In genomic region chr17:45313927-45314760, GRCh38 we compare ENCODE assay signal across 9 cellular contexts. TPM values are rescaled to one million over a fixed set of nuclear protein-coding genes. Genes with fewer than 3 reads are reported as not detected.
DNase-seq lines count a peak whose midpoint lies in the region; ATAC-seq and TF ChIP-seq lines count a peak whose summit lies in the region.
"Had no signal": no experiment of that assay in that cellular context is flagged by ENCODE, and none has a peak within 500 bp of the region (broad histone marks: within the 10 kb centered on the region; RNA-seq: fewer than 3 reads in every experiment).

No MANE protein-coding gene starts in this region.

- H3K36me3 ChIP-seq in lung (ENCODE audit: control insufficient read depth in 2 of 2, insufficient read depth in 2 of 2, low read length in 2 of 2), result no peaks in the 10 kb centered on the region
- H3K36me3 ChIP-seq in transverse colon, result no peaks in the 10 kb centered on the region

- intact Hi-C loops in transverse colon (cut with DNase I; ENCODE audit: low total_unique reads), result no loop called here

- H3K36me3 Mint-ChIP-seq in activated naive CD8-positive, alpha-beta T cell, result peaks cover 29% of the 10 kb centered on the region

- in situ Hi-C loops in transverse colon (cut with MboI; ENCODE audit: low pct_ligation_motif_present in 1 of 4, low pct_unique_long_range_greater_than_20kb in 1 of 4, low sequenced_read_pairs in 3 of 4), result no loop called here

- H3K9me3 ChIP-seq in lung (ENCODE audit: control insufficient read depth in 2 of 2, insufficient read depth in 1 of 2, low read length in 1 of 2) (peaks cover 0 to under 1% of the 10 kb centered on the region in 2 donors), transverse colon (no peaks in the 10 kb centered on the region)

- no peak overlapping the region for H3K4me3 ChIP-seq in lung
- peak overlapping the region in 2 of 4 donors; percentile 68 to 90 for H3K4me3 ChIP-seq in transverse colon

- 55 to 62% methylated on average over 7 of the region's 7 CpGs for WGBS in lung, 2 donors
- WGBS in transverse colon (ENCODE audit: low coverage in 1 of 2), 2 donors, result 45 to 59% methylated on average over 4 to 7 of the region's 7 CpGs

- peak overlapping the region; percentile 96 for H3K4me3 Mint-ChIP-seq in activated naive CD8-positive, alpha-beta T cell

- H3K27ac ChIP-seq in lung (ENCODE audit: low read depth in 1 of 2, low read length in 1 of 2) (peak overlapping the region; percentile 32 to 81), transverse colon (peak overlapping the region; percentile 99 to 100 (median 100))

- no peak for TF ChIP-seq POLR2A in transverse colon (IDR thresholded peaks at IDR 0.05)

- H3K9me3 Mint-ChIP-seq in activated naive CD8-positive, alpha-beta T cell (ENCODE audit: low read depth), result no peaks in the 10 kb centered on the region

- TF ChIP-seq EP300 in transverse colon (IDR thresholded peaks at IDR 0.05; ENCODE audit: low read depth), result no peak

- TF ChIP-seq CTCF in lung (IDR thresholded peaks at IDR 0.05; ENCODE audit: control extremely low read depth, extremely low read depth), result no peak
- TF ChIP-seq CTCF in transverse colon (IDR thresholded peaks at IDR 0.05), result no peak

- H3K27ac Mint-ChIP-seq in activated naive CD8-positive, alpha-beta T cell, result peak overlapping the region; percentile 99

- peaks cover 72% of the 10 kb centered on the region for H3K4me1 Mint-ChIP-seq in activated naive CD8-positive, alpha-beta T cell (ENCODE audit: low read depth)

- H3K27me3 Mint-ChIP-seq in activated naive CD8-positive, alpha-beta T cell, result no peaks in the 10 kb centered on the region

- peak; percentile 31 for DNase-seq in activated naive CD4-positive, alpha-beta T cell treated with Interleukin-2 at 50 U/mL for 16 hours
- no peak for DNase-seq in activated naive CD4-positive, alpha-beta T cell (lab: John Stamatoyannopoulos, UW)
- DNase-seq in lung (ENCODE audit: low spot score) (no peak), transverse colon (no peak), MV-4-11 (lab: John Stamatoyannopoulos, UW) (no peak), LoVo (ENCODE audit: low spot score) (no peak), AML-193 (lab: John Stamatoyannopoulos, UW) (no peak)
- DNase-seq: GOT3 had no signal

- H3K4me1 ChIP-seq in lung (ENCODE audit: control insufficient read depth in 2 of 2, insufficient read depth in 2 of 2, low read length in 2 of 2), result peaks cover 29 to 40% of the 10 kb centered on the region in 2 donors
- peaks cover 51 to 87% (median 85%) of the 10 kb centered on the region in 4 donors for H3K4me1 ChIP-seq in transverse colon

- no peaks in the 10 kb centered on the region for H3K27me3 ChIP-seq in lung (ENCODE audit: control insufficient read depth, insufficient read depth)
- no peaks in the 10 kb centered on the region for H3K27me3 ChIP-seq in transverse colon

- ATAC-seq in lung (ENCODE audit: insufficient read depth, low FRiP score), result no peak

RNA-seq across cellular contexts. Expression of gene MAP3K14, which starts 2.7 kb away (rescaled TPM):
- 10 to 100 TPM in 1 of 2 donors, 1 to 10 TPM in 1; 5.9 to 13.5 TPM for total RNA-seq in lung
- 1 to 10 TPM; 6.4 to 9.2 TPM for polyA plus RNA-seq in lung
- total RNA-seq in transverse colon, result 10 to 100 TPM; 13.0 to 33.7 (median 18.7) TPM

RNA-seq across cellular contexts. Expression of gene SPATA32, which starts 52.2 kb away (rescaled TPM):
- under 1 TPM in 1 of 2 donors, not detected in 1; 0.21 TPM for total RNA-seq in lung
- under 1 TPM; 0.08 to 0.40 TPM for polyA plus RNA-seq in lung
- under 1 TPM in 1 of 4 donors, not detected in 3; 0.48 TPM for total RNA-seq in transverse colon
